In genomic region chr18:37317486-37317885, GRCh38 we compare ENCODE assay signal across 30 cellular contexts.
"Had no signal": no experiment of that assay in that cellular context is flagged by ENCODE, and none has a peak within 500 bp of the region (broad histone marks: within the 10 kb centered on the region; RNA-seq: fewer than 3 reads in every experiment).

No MANE protein-coding gene starts in this region.

- H3K9me3 ChIP-seq: adrenal gland, body of pancreas, esophagus muscularis mucosa, gastrocnemius medialis had no signal

- ATAC-seq: activated CD4-positive, CD25-positive, alpha-beta regulatory T cell treated with anti-CD3 and anti-CD28 coated beads, Interleukin-2, amount 50 U/mL, for 24 hours; activated CD8-positive, alpha-beta memory T cell treated with anti-CD3 and anti-CD28 coated beads, Interleukin-2, amount 10 ng/mL, durations not matched to agents 7 days and 5 days; activated CD8-positive, alpha-beta T cell treated with anti-CD3 and anti-CD28 coated beads, Interleukin-2, amount 10 ng/mL, durations not matched to agents 7 days and 5 days; activated naive CD8-positive, alpha-beta T cell treated with anti-CD3 and anti-CD28 coated beads, Interleukin-2, amount 50 U/mL, for 24 hours; body of pancreas; effector memory CD8-positive, alpha-beta T cell; foreskin keratinocyte; gastrocnemius medialis; T-helper 17 cell had no signal

- H3K27ac ChIP-seq: adrenal gland, body of pancreas, esophagus muscularis mucosa, foreskin keratinocyte, gastrocnemius medialis, WERI-Rb-1 had no signal

- H3K4me3 ChIP-seq: adrenal gland, body of pancreas, esophagus muscularis mucosa, gastrocnemius medialis had no signal

- DNase-seq: activated B cell treated with CpG ODN at 0.5 μM for 24 hours; activated CD4-positive, alpha-beta memory T cell treated with anti-CD3 and anti-CD28 coated beads for 36 hours; activated CD4-positive, alpha-beta T cell treated with anti-CD3 and anti-CD28 coated beads, Interleukin-2, amount 10 ng/mL, durations not matched to agents 24 days and 14 days; activated CD8-positive, alpha-beta memory T cell treated with anti-CD3 and anti-CD28 coated beads, Interleukin-2, amount 10 ng/mL, durations not matched to agents 7 days and 5 days; activated CD8-positive, alpha-beta memory T cell treated with anti-CD3 and anti-CD28 coated beads, Interleukin-2, amount 50 U/mL, for 4 hours; activated CD8-positive, alpha-beta T cell treated with anti-CD3 and anti-CD28 coated beads, Interleukin-2, amount 10 ng/mL, durations not matched to agents 7 days and 5 days; activated effector memory CD4-positive, alpha-beta T cell treated with anti-CD3 and anti-CD28 coated beads, Interleukin-2, amount 50 U/mL, for 16 hours; activated naive CD4-positive, alpha-beta T cell treated with anti-CD3 and anti-CD28 coated beads for 36 hours; activated naive CD8-positive, alpha-beta T cell treated with anti-CD3 and anti-CD28 coated beads for 36 hours; activated naive CD8-positive, alpha-beta T cell treated with anti-CD3 and anti-CD28 coated beads, Interleukin-2, amount 50 U/mL, for 24 hours; activated T-cell treated with anti-CD3 and anti-CD28 coated beads, Interleukin-2, amount 50 U/mL, for 1 hour; activated T-cell treated with anti-CD3 and anti-CD28 coated beads, Interleukin-2, amount 50 U/mL, for 48 hours; adrenal gland; amygdala; aorta; body of pancreas; cortex of kidney; dermis blood vessel endothelial cell; effector CD4-positive, alpha-beta T cell; effector memory CD8-positive, alpha-beta T cell; erythroblast; foreskin keratinocyte; gastrocnemius medialis; glutamatergic neuron; T-helper 1 cell; T-helper 17 cell; T1000; WERI-Rb-1 had no signal

- H3K4me1 ChIP-seq: adrenal gland, body of pancreas, esophagus muscularis mucosa, foreskin keratinocyte, gastrocnemius medialis had no signal

- H3K27me3 ChIP-seq: adrenal gland, body of pancreas had no signal

- H3K36me3 ChIP-seq: adrenal gland, esophagus muscularis mucosa, gastrocnemius medialis, WERI-Rb-1 had no signal
